1 cellular context compared by ENCODE assay signal in the genomic region with DNA sequence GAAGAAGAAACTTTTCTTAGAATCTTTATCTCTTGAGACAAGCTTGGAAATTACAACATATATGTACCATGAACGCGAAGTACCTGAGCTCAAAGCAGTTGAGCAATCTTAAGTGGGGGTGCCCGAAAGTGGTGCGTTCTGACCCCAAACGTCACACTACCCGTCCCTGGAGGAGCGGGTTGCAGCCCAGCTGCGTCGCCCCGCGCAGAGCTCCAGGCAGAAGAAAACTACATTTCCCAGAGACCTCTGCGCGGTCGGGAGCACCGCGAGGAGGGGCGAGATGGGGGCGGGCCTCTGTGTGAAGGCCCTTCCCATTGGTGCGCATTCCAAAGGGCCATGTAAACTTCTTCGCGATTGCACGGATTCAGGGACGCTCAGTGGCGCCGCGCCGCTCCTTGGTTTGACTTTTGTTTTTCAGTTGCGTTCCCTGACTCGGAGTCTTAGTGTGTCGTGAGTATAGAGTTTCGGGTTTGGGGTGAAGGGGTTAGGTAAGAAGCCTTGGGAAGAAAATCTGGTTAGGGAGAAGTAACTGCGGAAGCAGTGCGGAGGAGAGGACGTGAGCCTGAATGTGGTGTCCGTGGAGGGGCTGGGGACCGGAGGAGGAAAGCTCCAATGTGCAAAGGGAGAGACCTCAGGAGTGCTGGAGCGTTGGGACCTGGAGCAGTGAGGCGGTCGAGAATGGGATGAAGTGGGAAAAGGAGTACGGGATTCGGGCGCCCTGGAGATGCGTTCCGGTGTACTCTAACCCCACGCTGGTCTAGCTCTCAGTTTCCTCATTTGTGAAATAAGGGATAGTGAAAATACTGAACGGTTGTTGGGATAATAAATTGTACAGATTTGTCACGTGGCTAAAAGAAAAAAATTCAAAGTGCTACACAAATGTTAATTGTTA.
TF ChIP-seq lines count a peak whose summit lies in the region.

A gene (plus strand): TSS at position 410 of the 892 bp plus-strand sequence. CDS start 7,740 bp downstream, outside the sequence.

TF ChIP-seq in HepG2, 621 proteins besides CTCF, POLR2A, EP300 and RAD21 (continued from another document and continues in another):
- TF ChIP-seq, protein P1, sequence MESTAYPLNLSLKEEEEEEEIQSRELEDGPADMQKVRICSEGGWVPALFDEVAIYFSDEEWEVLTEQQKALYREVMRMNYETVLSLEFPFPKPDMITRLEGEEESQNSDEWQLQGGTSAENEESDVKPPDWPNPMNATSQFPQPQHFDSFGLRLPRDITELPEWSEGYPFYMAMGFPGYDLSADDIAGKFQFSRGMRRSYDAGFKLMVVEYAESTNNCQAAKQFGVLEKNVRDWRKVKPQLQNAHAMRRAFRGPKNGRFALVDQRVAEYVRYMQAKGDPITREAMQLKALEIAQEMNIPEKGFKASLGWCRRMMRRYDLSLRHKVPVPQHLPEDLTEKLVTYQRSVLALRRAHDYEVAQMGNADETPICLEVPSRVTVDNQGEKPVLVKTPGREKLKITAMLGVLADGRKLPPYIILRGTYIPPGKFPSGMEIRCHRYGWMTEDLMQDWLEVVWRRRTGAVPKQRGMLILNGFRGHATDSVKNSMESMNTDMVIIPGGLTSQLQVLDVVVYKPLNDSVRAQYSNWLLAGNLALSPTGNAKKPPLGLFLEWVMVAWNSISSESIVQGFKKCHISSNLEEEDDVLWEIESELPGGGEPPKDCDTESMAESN (CRISPR knock-in tag; conservative IDR thresholded peaks at IDR 0.05) = 0 out of 2 replicates have a peak, but pooled peaks have one; percentile 51
- peak; percentile 74 for TF ChIP-seq MAZ (IDR thresholded peaks at IDR 0.05; ENCODE audit: borderline replicate concordance, low read depth, low read length)
- no peak for TF ChIP-seq MAZ (CRISPR knock-in tag; IDR thresholded peaks at IDR 0.05; ENCODE audit: low read depth)
- TF ChIP-seq MZF1 (CRISPR knock-in tag; IDR thresholded peaks at IDR 0.05; ENCODE audit: borderline replicate concordance) = no peak
- peak; percentile 29; the same call in 1 of the 2 replicates for TF ChIP-seq ZNF451 (CRISPR knock-in tag; IDR thresholded peaks at IDR 0.05)
- TF ChIP-seq, protein P2, sequence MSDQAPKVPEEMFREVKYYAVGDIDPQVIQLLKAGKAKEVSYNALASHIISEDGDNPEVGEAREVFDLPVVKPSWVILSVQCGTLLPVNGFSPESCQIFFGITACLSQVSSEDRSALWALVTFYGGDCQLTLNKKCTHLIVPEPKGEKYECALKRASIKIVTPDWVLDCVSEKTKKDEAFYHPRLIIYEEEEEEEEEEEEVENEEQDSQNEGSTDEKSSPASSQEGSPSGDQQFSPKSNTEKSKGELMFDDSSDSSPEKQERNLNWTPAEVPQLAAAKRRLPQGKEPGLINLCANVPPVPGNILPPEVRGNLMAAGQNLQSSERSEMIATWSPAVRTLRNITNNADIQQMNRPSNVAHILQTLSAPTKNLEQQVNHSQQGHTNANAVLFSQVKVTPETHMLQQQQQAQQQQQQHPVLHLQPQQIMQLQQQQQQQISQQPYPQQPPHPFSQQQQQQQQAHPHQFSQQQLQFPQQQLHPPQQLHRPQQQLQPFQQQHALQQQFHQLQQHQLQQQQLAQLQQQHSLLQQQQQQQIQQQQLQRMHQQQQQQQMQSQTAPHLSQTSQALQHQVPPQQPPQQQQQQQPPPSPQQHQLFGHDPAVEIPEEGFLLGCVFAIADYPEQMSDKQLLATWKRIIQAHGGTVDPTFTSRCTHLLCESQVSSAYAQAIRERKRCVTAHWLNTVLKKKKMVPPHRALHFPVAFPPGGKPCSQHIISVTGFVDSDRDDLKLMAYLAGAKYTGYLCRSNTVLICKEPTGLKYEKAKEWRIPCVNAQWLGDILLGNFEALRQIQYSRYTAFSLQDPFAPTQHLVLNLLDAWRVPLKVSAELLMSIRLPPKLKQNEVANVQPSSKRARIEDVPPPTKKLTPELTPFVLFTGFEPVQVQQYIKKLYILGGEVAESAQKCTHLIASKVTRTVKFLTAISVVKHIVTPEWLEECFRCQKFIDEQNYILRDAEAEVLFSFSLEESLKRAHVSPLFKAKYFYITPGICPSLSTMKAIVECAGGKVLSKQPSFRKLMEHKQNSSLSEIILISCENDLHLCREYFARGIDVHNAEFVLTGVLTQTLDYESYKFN (CRISPR knock-in tag; conservative IDR thresholded peaks at IDR 0.05) = 0 out of 2 replicates have a peak, but pooled peaks have one; percentile 13
- no peak for TF ChIP-seq GTF3A (CRISPR knock-in tag; conservative IDR thresholded peaks at IDR 0.05)
- TF ChIP-seq MIER2 (CRISPR knock-in tag; IDR thresholded peaks at IDR 0.05) = 0 out of 2 replicates have a peak, but pooled peaks have one; percentile 13
- 0 out of 2 replicates have a peak, but pooled peaks have one; percentile 30 for TF ChIP-seq MEIS2 (CRISPR knock-in tag; IDR thresholded peaks at IDR 0.05)
- TF ChIP-seq ELF3 (CRISPR knock-in tag; IDR thresholded peaks at IDR 0.05) = 0 out of 2 replicates have a peak, but pooled peaks have one; percentile 35
- TF ChIP-seq REL (CRISPR knock-in tag; conservative IDR thresholded peaks at IDR 0.05) = 0 out of 2 replicates have a peak, but pooled peaks have one; percentile 21
- peak; percentile 48; the same call in 1 of the 2 replicates for TF ChIP-seq FOXJ3 (CRISPR knock-in tag; IDR thresholded peaks at IDR 0.05; ENCODE audit: borderline replicate concordance)
- peak; percentile 98 for TF ChIP-seq ZNF143 (CRISPR knock-in tag; IDR thresholded peaks at IDR 0.05)
- TF ChIP-seq CENPT (CRISPR knock-in tag; IDR thresholded peaks at IDR 0.05; ENCODE audit: low read depth) = no peak
- no peak for TF ChIP-seq KLF9 (CRISPR knock-in tag; IDR thresholded peaks at IDR 0.05; ENCODE audit: low read depth)
- peak; percentile 65; the same call in 1 of the 2 replicates for TF ChIP-seq RFXAP (CRISPR knock-in tag; IDR thresholded peaks at IDR 0.05; ENCODE audit: borderline replicate concordance)
- peak; percentile 89 for TF ChIP-seq ASH2L (IDR thresholded peaks at IDR 0.05; ENCODE audit: insufficient read length, low read depth, low read length)
- TF ChIP-seq SP4 (CRISPR knock-in tag; IDR thresholded peaks at IDR 0.05) = peak; percentile 90
- peak; percentile 85 for TF ChIP-seq SP2 (CRISPR knock-in tag; IDR thresholded peaks at IDR 0.05)
- TF ChIP-seq FOXK2 (IDR thresholded peaks at IDR 0.05) = peak; percentile 36
- TF ChIP-seq ZFP36L1 (CRISPR knock-in tag; IDR thresholded peaks at IDR 0.05) = peak; percentile 67; the same call in 1 of the 2 replicates
- TF ChIP-seq, protein P3, sequence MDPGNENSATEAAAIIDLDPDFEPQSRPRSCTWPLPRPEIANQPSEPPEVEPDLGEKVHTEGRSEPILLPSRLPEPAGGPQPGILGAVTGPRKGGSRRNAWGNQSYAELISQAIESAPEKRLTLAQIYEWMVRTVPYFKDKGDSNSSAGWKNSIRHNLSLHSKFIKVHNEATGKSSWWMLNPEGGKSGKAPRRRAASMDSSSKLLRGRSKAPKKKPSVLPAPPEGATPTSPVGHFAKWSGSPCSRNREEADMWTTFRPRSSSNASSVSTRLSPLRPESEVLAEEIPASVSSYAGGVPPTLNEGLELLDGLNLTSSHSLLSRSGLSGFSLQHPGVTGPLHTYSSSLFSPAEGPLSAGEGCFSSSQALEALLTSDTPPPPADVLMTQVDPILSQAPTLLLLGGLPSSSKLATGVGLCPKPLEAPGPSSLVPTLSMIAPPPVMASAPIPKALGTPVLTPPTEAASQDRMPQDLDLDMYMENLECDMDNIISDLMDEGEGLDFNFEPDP (CRISPR knock-in tag; conservative IDR thresholded peaks at IDR 0.05) = 0 out of 2 replicates have a peak, but pooled peaks have one; percentile 68
- TF ChIP-seq MYC (CRISPR knock-in tag; IDR thresholded peaks at IDR 0.05; ENCODE audit: borderline replicate concordance) = peak; percentile 62; the same call in 1 of the 2 replicates
- peak; percentile 100 for TF ChIP-seq THAP11 (CRISPR knock-in tag; IDR thresholded peaks at IDR 0.05)
- TF ChIP-seq, protein P4, sequence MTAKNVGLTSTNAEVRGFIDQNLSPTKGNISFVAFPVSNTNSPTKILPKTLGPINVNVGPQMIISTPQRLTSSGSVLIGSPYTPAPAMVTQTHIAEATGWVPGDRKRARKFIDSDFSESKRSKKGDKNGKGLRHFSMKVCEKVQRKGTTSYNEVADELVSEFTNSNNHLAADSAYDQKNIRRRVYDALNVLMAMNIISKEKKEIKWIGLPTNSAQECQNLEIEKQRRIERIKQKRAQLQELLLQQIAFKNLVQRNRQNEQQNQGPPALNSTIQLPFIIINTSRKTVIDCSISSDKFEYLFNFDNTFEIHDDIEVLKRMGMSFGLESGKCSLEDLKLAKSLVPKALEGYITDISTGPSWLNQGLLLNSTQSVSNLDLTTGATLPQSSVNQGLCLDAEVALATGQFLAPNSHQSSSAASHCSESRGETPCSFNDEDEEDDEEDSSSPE (CRISPR knock-in tag; IDR thresholded peaks at IDR 0.05) = peak; percentile 96
- TF ChIP-seq KDM5B (CRISPR knock-in tag; IDR thresholded peaks at IDR 0.05; ENCODE audit: borderline replicate concordance) = peak; percentile 17; the same call in 1 of the 2 replicates
- TF ChIP-seq ESRRA (CRISPR knock-in tag; IDR thresholded peaks at IDR 0.05; ENCODE audit: low read depth) = 0 out of 2 replicates have a peak, but pooled peaks have one; percentile 28
- no peak for TF ChIP-seq ZNF644 (CRISPR knock-in tag; IDR thresholded peaks at IDR 0.05; ENCODE audit: low read depth)
- TF ChIP-seq ZNF570 (CRISPR knock-in tag; IDR thresholded peaks at IDR 0.05; ENCODE audit: borderline replicate concordance) = no peak
- 0 out of 2 replicates have a peak, but pooled peaks have one; percentile 37 for TF ChIP-seq KDM4B (CRISPR knock-in tag; IDR thresholded peaks at IDR 0.05)
- no peak for TF ChIP-seq U2AF1 (optimal IDR thresholded peaks at IDR 0.05; ENCODE audit: low read depth, low read length)
- TF ChIP-seq IRF2 (CRISPR knock-in tag; IDR thresholded peaks at IDR 0.05) = peak; percentile 90
- no peak for TF ChIP-seq NFATC3 (CRISPR knock-in tag; IDR thresholded peaks at IDR 0.05)
- TF ChIP-seq, protein P5, sequence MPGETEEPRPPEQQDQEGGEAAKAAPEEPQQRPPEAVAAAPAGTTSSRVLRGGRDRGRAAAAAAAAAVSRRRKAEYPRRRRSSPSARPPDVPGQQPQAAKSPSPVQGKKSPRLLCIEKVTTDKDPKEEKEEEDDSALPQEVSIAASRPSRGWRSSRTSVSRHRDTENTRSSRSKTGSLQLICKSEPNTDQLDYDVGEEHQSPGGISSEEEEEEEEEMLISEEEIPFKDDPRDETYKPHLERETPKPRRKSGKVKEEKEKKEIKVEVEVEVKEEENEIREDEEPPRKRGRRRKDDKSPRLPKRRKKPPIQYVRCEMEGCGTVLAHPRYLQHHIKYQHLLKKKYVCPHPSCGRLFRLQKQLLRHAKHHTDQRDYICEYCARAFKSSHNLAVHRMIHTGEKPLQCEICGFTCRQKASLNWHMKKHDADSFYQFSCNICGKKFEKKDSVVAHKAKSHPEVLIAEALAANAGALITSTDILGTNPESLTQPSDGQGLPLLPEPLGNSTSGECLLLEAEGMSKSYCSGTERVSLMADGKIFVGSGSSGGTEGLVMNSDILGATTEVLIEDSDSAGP (CRISPR knock-in tag; IDR thresholded peaks at IDR 0.05; ENCODE audit: borderline replicate concordance) = peak; percentile 69; the same call in 1 of the 2 replicates
- no peak for TF ChIP-seq ZSCAN25 (CRISPR knock-in tag; IDR thresholded peaks at IDR 0.05)
- TF ChIP-seq ISX (CRISPR knock-in tag; conservative IDR thresholded peaks at IDR 0.05) = 0 out of 2 replicates have a peak, but pooled peaks have one; percentile 53
- TF ChIP-seq, protein P6, sequence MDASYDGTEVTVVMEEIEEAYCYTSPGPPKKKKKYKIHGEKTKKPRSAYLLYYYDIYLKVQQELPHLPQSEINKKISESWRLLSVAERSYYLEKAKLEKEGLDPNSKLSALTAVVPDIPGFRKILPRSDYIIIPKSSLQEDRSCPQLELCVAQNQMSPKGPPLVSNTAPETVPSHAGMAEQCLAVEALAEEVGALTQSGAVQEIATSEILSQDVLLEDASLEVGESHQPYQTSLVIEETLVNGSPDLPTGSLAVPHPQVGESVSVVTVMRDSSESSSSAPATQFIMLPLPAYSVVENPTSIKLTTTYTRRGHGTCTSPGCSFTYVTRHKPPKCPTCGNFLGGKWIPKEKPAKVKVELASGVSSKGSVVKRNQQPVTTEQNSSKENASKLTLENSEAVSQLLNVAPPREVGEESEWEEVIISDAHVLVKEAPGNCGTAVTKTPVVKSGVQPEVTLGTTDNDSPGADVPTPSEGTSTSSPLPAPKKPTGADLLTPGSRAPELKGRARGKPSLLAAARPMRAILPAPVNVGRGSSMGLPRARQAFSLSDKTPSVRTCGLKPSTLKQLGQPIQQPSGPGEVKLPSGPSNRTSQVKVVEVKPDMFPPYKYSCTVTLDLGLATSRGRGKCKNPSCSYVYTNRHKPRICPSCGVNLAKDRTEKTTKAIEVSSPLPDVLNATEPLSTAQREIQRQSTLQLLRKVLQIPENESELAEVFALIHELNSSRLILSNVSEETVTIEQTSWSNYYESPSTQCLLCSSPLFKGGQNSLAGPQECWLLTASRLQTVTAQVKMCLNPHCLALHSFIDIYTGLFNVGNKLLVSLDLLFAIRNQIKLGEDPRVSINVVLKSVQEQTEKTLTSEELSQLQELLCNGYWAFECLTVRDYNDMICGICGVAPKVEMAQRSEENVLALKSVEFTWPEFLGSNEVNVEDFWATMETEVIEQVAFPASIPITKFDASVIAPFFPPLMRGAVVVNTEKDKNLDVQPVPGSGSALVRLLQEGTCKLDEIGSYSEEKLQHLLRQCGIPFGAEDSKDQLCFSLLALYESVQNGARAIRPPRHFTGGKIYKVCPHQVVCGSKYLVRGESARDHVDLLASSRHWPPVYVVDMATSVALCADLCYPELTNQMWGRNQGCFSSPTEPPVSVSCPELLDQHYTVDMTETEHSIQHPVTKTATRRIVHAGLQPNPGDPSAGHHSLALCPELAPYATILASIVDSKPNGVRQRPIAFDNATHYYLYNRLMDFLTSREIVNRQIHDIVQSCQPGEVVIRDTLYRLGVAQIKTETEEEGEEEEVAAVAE (CRISPR knock-in tag; IDR thresholded peaks at IDR 0.05; ENCODE audit: borderline replicate concordance) = peak; percentile 99
- TF ChIP-seq, protein P7, sequence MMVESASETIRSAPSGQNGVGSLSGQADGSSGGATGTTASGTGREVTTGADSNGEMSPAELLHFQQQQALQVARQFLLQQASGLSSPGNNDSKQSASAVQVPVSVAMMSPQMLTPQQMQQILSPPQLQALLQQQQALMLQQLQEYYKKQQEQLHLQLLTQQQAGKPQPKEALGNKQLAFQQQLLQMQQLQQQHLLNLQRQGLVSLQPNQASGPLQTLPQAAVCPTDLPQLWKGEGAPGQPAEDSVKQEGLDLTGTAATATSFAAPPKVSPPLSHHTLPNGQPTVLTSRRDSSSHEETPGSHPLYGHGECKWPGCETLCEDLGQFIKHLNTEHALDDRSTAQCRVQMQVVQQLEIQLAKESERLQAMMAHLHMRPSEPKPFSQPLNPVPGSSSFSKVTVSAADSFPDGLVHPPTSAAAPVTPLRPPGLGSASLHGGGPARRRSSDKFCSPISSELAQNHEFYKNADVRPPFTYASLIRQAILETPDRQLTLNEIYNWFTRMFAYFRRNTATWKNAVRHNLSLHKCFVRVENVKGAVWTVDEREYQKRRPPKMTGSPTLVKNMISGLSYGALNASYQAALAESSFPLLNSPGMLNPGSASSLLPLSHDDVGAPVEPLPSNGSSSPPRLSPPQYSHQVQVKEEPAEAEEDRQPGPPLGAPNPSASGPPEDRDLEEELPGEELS (CRISPR knock-in tag; IDR thresholded peaks at IDR 0.05) = peak; percentile 57; the same call in 1 of the 2 replicates
- TF ChIP-seq IKZF1 (IDR thresholded peaks at IDR 0.05) = no peak
